ENCODE assay signal across 24 cellular contexts in genomic region chr7:111676811-111677210, GRCh38.
"Had no signal": no experiment of that assay in that cellular context is flagged by ENCODE, and none has a peak within 500 bp of the region (broad histone marks: within the 10 kb centered on the region; RNA-seq: fewer than 3 reads in every experiment).

No MANE protein-coding gene starts in this region.

- H3K9ac ChIP-seq: KMS-11, SK-N-SH had no signal

- H3K4me3 ChIP-seq: K562 had no signal

- H3K4me2 ChIP-seq: KMS-11, SK-N-SH had no signal

- H3K9me3 ChIP-seq: SK-N-SH had no signal

- H3K27ac ChIP-seq: HL-60, KMS-11 had no signal

- H3K9me2 ChIP-seq: SK-N-SH had no signal

- DNase-seq: Kasumi-1; MV-4-11; NCI-H1048; NCI-H1105; NCI-H1417; NCI-H1436 treated with DMSO at 0.1 percent for 48 hours; NCI-H1694; NCI-H187 treated with DMSO at 0.1 percent for 48 hours; NCI-H2029 treated with DMSO at 0.1 percent for 48 hours; NCI-H2171 treated with DMSO at 0.1 percent for 48 hours; NCI-H345; NCI-H446 treated with DMSO at 0.1 percent for 48 hours; NCI-H510A treated with DMSO at 0.1 percent for 48 hours; NCI-H69; NK-92 treated with Interleukin-12 subunit alpha and Interleukin-12 subunit beta, amount 100 ng/mL, for 24 hours; Right ventricle myocardium superior; RPMI8226; SIG-M5; SK-N-SH; SW 1271; T-cell had no signal
